Comparison of ENCODE assay signal across 34 cellular contexts in genomic region chr5:168055982-168056381, GRCh38.
"Had no signal": no experiment of that assay in that cellular context is flagged by ENCODE, and none has a peak within 500 bp of the region (broad histone marks: within the 10 kb centered on the region; RNA-seq: fewer than 3 reads in every experiment).

No MANE protein-coding gene starts in this region.

- H3K9me3 ChIP-seq: ascending aorta, SJCRH30, SK-N-SH had no signal

- H3K36me3 ChIP-seq: ascending aorta, cardiac muscle cell, SJCRH30 had no signal

- H3K4me3 ChIP-seq: ascending aorta, cardiac muscle cell, PC-9, SJCRH30 had no signal

- H3K27me3 Mint-ChIP-seq: activated CD4-positive, alpha-beta T cell treated with anti-CD3 and anti-CD28 coated beads for 36 hours; activated CD4-positive, alpha-beta T cell treated with anti-CD3 and anti-CD28 coated beads, Interleukin-2, amount 10 ng/mL, durations not matched to agents 7 days and 5 days; activated naive CD4-positive, alpha-beta T cell treated with anti-CD3 and anti-CD28 coated beads, Interleukin-2, amount 10 ng/mL, durations not matched to agents 7 days and 5 days; activated naive CD8-positive, alpha-beta T cell treated with anti-CD3 and anti-CD28 coated beads for 36 hours had no signal

- H3K4me1 Mint-ChIP-seq: activated CD4-positive, alpha-beta T cell treated with anti-CD3 and anti-CD28 coated beads for 36 hours; activated CD4-positive, alpha-beta T cell treated with anti-CD3 and anti-CD28 coated beads, Interleukin-2, amount 10 ng/mL, durations not matched to agents 7 days and 5 days; activated naive CD4-positive, alpha-beta T cell treated with anti-CD3 and anti-CD28 coated beads, Interleukin-2, amount 10 ng/mL, durations not matched to agents 7 days and 5 days; activated naive CD8-positive, alpha-beta T cell treated with anti-CD3 and anti-CD28 coated beads for 36 hours; WTC11 had no signal

- DNase-seq: activated CD4-positive, alpha-beta T cell treated with anti-CD3 and anti-CD28 coated beads for 36 hours; activated CD4-positive, alpha-beta T cell treated with anti-CD3 and anti-CD28 coated beads, Interleukin-2, amount 10 ng/mL, durations not matched to agents 7 days and 5 days; activated CD4-positive, alpha-beta T cell treated with anti-CD3 and anti-CD28 coated beads, Interleukin-2, amount 50 U/mL, for 48 hours; activated CD8-positive, alpha-beta T cell treated with anti-CD3 and anti-CD28 coated beads, Interleukin-2, amount 10 ng/mL, durations not matched to agents 7 days and 5 days; activated effector memory CD4-positive, alpha-beta T cell treated with Interleukin-2 at 50 U/mL for 16 hours; activated naive CD4-positive, alpha-beta T cell treated with anti-CD3 and anti-CD28 coated beads, Interleukin-2, amount 10 ng/mL, durations not matched to agents 7 days and 5 days; activated naive CD8-positive, alpha-beta T cell treated with anti-CD3 and anti-CD28 coated beads for 36 hours; activated T-cell treated with anti-CD3 and anti-CD28 coated beads, Interleukin-2, amount 50 U/mL, for 48 hours; amygdala; KG1; MM.1S; MV-4-11; NCI-H1092 treated with DMSO at 0.1 percent for 48 hours; NCI-H1417; NCI-H146; NCI-H187; NCI-H2029 treated with DMSO at 0.1 percent for 48 hours; NCI-H2107; NCI-H2171; NCI-H510A; NCI-H526; NCI-H748 treated with DMSO at 0.1 percent for 48 hours; NK-92 treated with Interleukin-12 subunit alpha and Interleukin-12 subunit beta, amount 100 ng/mL, for 24 hours; SHP77; SK-N-SH had no signal

- H3K4me1 ChIP-seq: ascending aorta had no signal

- ATAC-seq: activated CD4-positive, alpha-beta T cell treated with anti-CD3 and anti-CD28 coated beads for 36 hours; activated CD4-positive, CD25-positive, alpha-beta regulatory T cell treated with anti-CD3 and anti-CD28 coated beads, Interleukin-2, amount 50 U/mL, for 24 hours; activated CD8-positive, alpha-beta T cell treated with anti-CD3 and anti-CD28 coated beads, Interleukin-2, amount 10 ng/mL, durations not matched to agents 7 days and 5 days; WTC11 had no signal

- H3K4me3 Mint-ChIP-seq: activated CD4-positive, alpha-beta T cell treated with anti-CD3 and anti-CD28 coated beads for 36 hours; activated CD4-positive, alpha-beta T cell treated with anti-CD3 and anti-CD28 coated beads, Interleukin-2, amount 10 ng/mL, durations not matched to agents 7 days and 5 days; activated CD8-positive, alpha-beta T cell treated with anti-CD3 and anti-CD28 coated beads, Interleukin-2, amount 10 ng/mL, durations not matched to agents 7 days and 5 days; activated naive CD4-positive, alpha-beta T cell treated with anti-CD3 and anti-CD28 coated beads, Interleukin-2, amount 10 ng/mL, durations not matched to agents 7 days and 5 days; activated naive CD8-positive, alpha-beta T cell treated with anti-CD3 and anti-CD28 coated beads for 36 hours; T-helper 1 cell treated with Interleukin-12 subunit alpha and Interleukin-12 subunit beta and Interleukin-4 antibody, amounts not matched to agents 30 μg/mL and 1 μg/mL, for 36 hours; T-helper 2 cell treated with Interferon-gamma antibody and Interleukin-4, amounts not matched to agents 5 μg/mL and 100 μg/mL, for 36 hours; WTC11 had no signal

- H3K27me3 ChIP-seq: ascending aorta, cardiac muscle cell, SJCRH30 had no signal

- H3K27ac Mint-ChIP-seq: activated CD4-positive, alpha-beta T cell treated with anti-CD3 and anti-CD28 coated beads for 36 hours; activated CD4-positive, alpha-beta T cell treated with anti-CD3 and anti-CD28 coated beads, Interleukin-2, amount 10 ng/mL, durations not matched to agents 7 days and 5 days; activated CD8-positive, alpha-beta T cell treated with anti-CD3 and anti-CD28 coated beads, Interleukin-2, amount 10 ng/mL, durations not matched to agents 7 days and 5 days; activated naive CD4-positive, alpha-beta T cell treated with anti-CD3 and anti-CD28 coated beads, Interleukin-2, amount 10 ng/mL, durations not matched to agents 7 days and 5 days; activated naive CD8-positive, alpha-beta T cell treated with anti-CD3 and anti-CD28 coated beads for 36 hours; T-helper 1 cell treated with Interleukin-12 subunit alpha and Interleukin-12 subunit beta and Interleukin-4 antibody, amounts not matched to agents 30 μg/mL and 1 μg/mL, for 36 hours; T-helper 2 cell treated with Interferon-gamma antibody and Interleukin-4, amounts not matched to agents 5 μg/mL and 100 μg/mL, for 36 hours; WTC11 had no signal

- H3K9me3 Mint-ChIP-seq: T-helper 2 cell treated with Interferon-gamma antibody and Interleukin-4, amounts not matched to agents 5 μg/mL and 100 μg/mL, for 36 hours had no signal

- H3K36me3 Mint-ChIP-seq: activated naive CD4-positive, alpha-beta T cell treated with anti-CD3 and anti-CD28 coated beads, Interleukin-2, amount 10 ng/mL, durations not matched to agents 7 days and 5 days; activated naive CD8-positive, alpha-beta T cell treated with anti-CD3 and anti-CD28 coated beads for 36 hours had no signal

- H3K27ac ChIP-seq: ascending aorta, cardiac muscle cell, PC-9, RWPE1, SJCRH30 had no signal
